In genomic region chr1:156385534-156386031, GRCh38 we compare ENCODE assay signal across 8 cellular contexts. TPM values are rescaled to one million over a fixed set of nuclear protein-coding genes. Genes with fewer than 3 reads are reported as not detected.
DNase-seq lines count a peak whose midpoint lies in the region; ATAC-seq and TF ChIP-seq lines count a peak whose summit lies in the region.

No MANE protein-coding gene starts in this region.

- DNase-seq in AML-193 (lab: John Stamatoyannopoulos, UW) (peak; percentile 55 to 64), NCI-H82 (lab: John Stamatoyannopoulos, UW) (peak; percentile 93), dermis blood vessel endothelial cell (peak; percentile 75), medulla oblongata (ENCODE audit: extremely low spot score) (peak; percentile 93)
- peak; percentile 69 for DNase-seq in activated CD4-positive, alpha-beta T cell treated with anti-CD3 and anti-CD28 coated beads, Interleukin-2, amount 50 U/mL, for 4 hours
- peak; percentile 42 to 44 for DNase-seq in stimulated activated CD8-positive, alpha-beta memory T cell treated with anti-CD3 and anti-CD28 coated beads, Interleukin-15, amount 100 ng/mL, for 48 hours (ENCODE audit: low read depth in 2 of 2)

- no peak overlapping the region for H3K27ac ChIP-seq in HEK293 (ENCODE audit: extremely low read depth, low read depth, low read length)

- H3K4me3 ChIP-seq in HEK293 (ENCODE audit: low read depth, low read length), result no peak overlapping the region

- no peaks in the 10 kb centered on the region for H3K9me3 ChIP-seq in HEK293 (ENCODE audit: control insufficient read depth, insufficient read depth, low read depth, low read length)

- H3K4me1 ChIP-seq in HEK293 (ENCODE audit: control insufficient read depth, insufficient read depth, low read length), result no peaks in the 10 kb centered on the region

- CTCF ChIA-PET in HEK293 (lab: Yijun Ruan, JAX), result interaction anchor here (0.6 to 17.5 kb wide), 69 partner anchors 8 to 728 kb away, joined by 3 to 439 read pairs (median 5); partner anchors contain the start of genes MEF2D and TTC24

- H3K36me3 ChIP-seq in HEK293 (ENCODE audit: control insufficient read depth in 2 of 2, insufficient read depth in 1 of 2, low read length in 2 of 2), result no peaks in the 10 kb centered on the region

- ATAC-seq in HG02678 (IDR thresholded peaks at IDR 0.05; ENCODE audit: unreplicated experiment), result no peak

- POLR2A ChIA-PET in HEK293 (lab: Yijun Ruan, JAX), result interaction anchor here (0.7 to 2.4 kb wide), 3 partner anchors 49 to 72 kb away, joined by 4 to 13 read pairs (median 7); no protein-coding TSS in a partner anchor

- TF ChIP-seq CTCF in HEK293 (tag by site-specific recombination; IDR thresholded peaks at IDR 0.05), result peak; percentile 86

TF ChIP-seq in HEK293, 187 proteins besides CTCF, POLR2A, EP300 and RAD21 (continues in another document):
- peak; percentile 98 for TF ChIP-seq ZNF423 (tag by site-specific recombination; IDR thresholded peaks at IDR 0.05)
- no peak for TF ChIP-seq ZNF837 (tag by site-specific recombination; IDR thresholded peaks at IDR 0.05)
- no peak for TF ChIP-seq ZNF391 (tag by site-specific recombination; IDR thresholded peaks at IDR 0.05; ENCODE audit: borderline replicate concordance, low read depth)
- peak; percentile 94 for TF ChIP-seq GLIS2 (tag by site-specific recombination; IDR thresholded peaks at IDR 0.05)
- no peak for TF ChIP-seq ZNF571 (tag by site-specific recombination; IDR thresholded peaks at IDR 0.05)
- no peak for TF ChIP-seq GLI2 (tag by site-specific recombination; IDR thresholded peaks at IDR 0.05; ENCODE audit: borderline replicate concordance, low read depth)
- TF ChIP-seq, protein P1, sequence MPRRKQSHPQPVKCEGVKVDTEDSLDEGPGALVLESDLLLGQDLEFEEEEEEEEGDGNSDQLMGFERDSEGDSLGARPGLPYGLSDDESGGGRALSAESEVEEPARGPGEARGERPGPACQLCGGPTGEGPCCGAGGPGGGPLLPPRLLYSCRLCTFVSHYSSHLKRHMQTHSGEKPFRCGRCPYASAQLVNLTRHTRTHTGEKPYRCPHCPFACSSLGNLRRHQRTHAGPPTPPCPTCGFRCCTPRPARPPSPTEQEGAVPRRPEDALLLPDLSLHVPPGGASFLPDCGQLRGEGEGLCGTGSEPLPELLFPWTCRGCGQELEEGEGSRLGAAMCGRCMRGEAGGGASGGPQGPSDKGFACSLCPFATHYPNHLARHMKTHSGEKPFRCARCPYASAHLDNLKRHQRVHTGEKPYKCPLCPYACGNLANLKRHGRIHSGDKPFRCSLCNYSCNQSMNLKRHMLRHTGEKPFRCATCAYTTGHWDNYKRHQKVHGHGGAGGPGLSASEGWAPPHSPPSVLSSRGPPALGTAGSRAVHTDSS (tag by site-specific recombination; IDR thresholded peaks at IDR 0.05), result peak; percentile 61
- peak; percentile 61 for TF ChIP-seq ZNF366 (tag by site-specific recombination; conservative IDR thresholded peaks at IDR 0.05)
- TF ChIP-seq ZNF24 (tag by site-specific recombination; IDR thresholded peaks at IDR 0.05), result 0 out of 2 replicates have a peak, but pooled peaks have one; percentile 27
- no peak for TF ChIP-seq ZNF266 (tag by site-specific recombination; IDR thresholded peaks at IDR 0.05; ENCODE audit: low read depth)
- TF ChIP-seq, protein P2, sequence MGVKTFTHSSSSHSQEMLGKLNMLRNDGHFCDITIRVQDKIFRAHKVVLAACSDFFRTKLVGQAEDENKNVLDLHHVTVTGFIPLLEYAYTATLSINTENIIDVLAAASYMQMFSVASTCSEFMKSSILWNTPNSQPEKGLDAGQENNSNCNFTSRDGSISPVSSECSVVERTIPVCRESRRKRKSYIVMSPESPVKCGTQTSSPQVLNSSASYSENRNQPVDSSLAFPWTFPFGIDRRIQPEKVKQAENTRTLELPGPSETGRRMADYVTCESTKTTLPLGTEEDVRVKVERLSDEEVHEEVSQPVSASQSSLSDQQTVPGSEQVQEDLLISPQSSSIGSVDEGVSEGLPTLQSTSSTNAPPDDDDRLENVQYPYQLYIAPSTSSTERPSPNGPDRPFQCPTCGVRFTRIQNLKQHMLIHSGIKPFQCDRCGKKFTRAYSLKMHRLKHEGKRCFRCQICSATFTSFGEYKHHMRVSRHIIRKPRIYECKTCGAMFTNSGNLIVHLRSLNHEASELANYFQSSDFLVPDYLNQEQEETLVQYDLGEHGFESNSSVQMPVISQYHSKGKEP (tag by site-specific recombination; IDR thresholded peaks at IDR 0.05), result no peak
- TF ChIP-seq ZNF555 (tag by site-specific recombination; conservative IDR thresholded peaks at IDR 0.05), result no peak
- TF ChIP-seq, protein P3, sequence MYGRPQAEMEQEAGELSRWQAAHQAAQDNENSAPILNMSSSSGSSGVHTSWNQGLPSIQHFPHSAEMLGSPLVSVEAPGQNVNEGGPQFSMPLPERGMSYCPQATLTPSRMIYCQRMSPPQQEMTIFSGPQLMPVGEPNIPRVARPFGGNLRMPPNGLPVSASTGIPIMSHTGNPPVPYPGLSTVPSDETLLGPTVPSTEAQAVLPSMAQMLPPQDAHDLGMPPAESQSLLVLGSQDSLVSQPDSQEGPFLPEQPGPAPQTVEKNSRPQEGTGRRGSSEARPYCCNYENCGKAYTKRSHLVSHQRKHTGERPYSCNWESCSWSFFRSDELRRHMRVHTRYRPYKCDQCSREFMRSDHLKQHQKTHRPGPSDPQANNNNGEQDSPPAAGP (tag by site-specific recombination; IDR thresholded peaks at IDR 0.05), result no peak
- TF ChIP-seq, protein P4, sequence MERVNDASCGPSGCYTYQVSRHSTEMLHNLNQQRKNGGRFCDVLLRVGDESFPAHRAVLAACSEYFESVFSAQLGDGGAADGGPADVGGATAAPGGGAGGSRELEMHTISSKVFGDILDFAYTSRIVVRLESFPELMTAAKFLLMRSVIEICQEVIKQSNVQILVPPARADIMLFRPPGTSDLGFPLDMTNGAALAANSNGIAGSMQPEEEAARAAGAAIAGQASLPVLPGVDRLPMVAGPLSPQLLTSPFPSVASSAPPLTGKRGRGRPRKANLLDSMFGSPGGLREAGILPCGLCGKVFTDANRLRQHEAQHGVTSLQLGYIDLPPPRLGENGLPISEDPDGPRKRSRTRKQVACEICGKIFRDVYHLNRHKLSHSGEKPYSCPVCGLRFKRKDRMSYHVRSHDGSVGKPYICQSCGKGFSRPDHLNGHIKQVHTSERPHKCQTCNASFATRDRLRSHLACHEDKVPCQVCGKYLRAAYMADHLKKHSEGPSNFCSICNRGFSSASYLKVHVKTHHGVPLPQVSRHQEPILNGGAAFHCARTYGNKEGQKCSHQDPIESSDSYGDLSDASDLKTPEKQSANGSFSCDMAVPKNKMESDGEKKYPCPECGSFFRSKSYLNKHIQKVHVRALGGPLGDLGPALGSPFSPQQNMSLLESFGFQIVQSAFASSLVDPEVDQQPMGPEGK (tag by site-specific recombination; IDR thresholded peaks at IDR 0.05), result peak; percentile 76
- no peak for TF ChIP-seq PRDM4 (tag by site-specific recombination; IDR thresholded peaks at IDR 0.05)
- TF ChIP-seq OVOL3 (tag by site-specific recombination; IDR thresholded peaks at IDR 0.05), result no peak
- TF ChIP-seq ZBTB7A (tag by site-specific recombination; IDR thresholded peaks at IDR 0.05; ENCODE audit: low read depth), result peak; percentile 35; the same call in 1 of the 2 replicates
- TF ChIP-seq ZNF239 (tag by site-specific recombination; IDR thresholded peaks at IDR 0.05), result no peak
- no peak for TF ChIP-seq ZNF785 (tag by site-specific recombination; IDR thresholded peaks at IDR 0.05)
- peak; percentile 37 for TF ChIP-seq ZIC2 (tag by site-specific recombination; IDR thresholded peaks at IDR 0.05)
- TF ChIP-seq ZSCAN30 (tag by site-specific recombination; IDR thresholded peaks at IDR 0.05), result peak; percentile 40; the same call in 1 of the 2 replicates
- 0 out of 2 replicates have a peak, but pooled peaks have one; percentile 45 for TF ChIP-seq ZNF561 (tag by site-specific recombination; IDR thresholded peaks at IDR 0.05; ENCODE audit: borderline replicate concordance)
- TF ChIP-seq ZNF660 (tag by site-specific recombination; IDR thresholded peaks at IDR 0.05), result peak; percentile 55; the same call in 1 of the 2 replicates

RNA-seq across cellular contexts. Expression of gene RHBG, which starts 16.6 kb away (rescaled TPM):
- total RNA-seq in dermis blood vessel endothelial cell, result not detected in 2 replicates

RNA-seq across cellular contexts. Expression of gene TSACC, which starts 47.3 kb away (rescaled TPM):
- total RNA-seq in dermis blood vessel endothelial cell, result not detected in 2 replicates

RNA-seq across cellular contexts. Expression of gene CCT3, which starts 47.5 kb away (rescaled TPM):
- 552 and 641 TPM in 2 replicates for total RNA-seq in dermis blood vessel endothelial cell

Comparison
In these comparisons a context has a peak if more than half of its experiments do, and no peak if none do; other contexts are left out.
1. DNase-seq: peak in every context shown above with its lines; median percentile 93 in NCI-H82; 93 in medulla oblongata; 75 in dermis blood vessel endothelial cell; 69 in activated CD4-positive, alpha-beta T cell treated with anti-CD3 and anti-CD28 coated beads, Interleukin-2, amount 50 U/mL, for 4 hours; 60 in AML-193; 43 in stimulated activated CD8-positive, alpha-beta memory T cell treated with anti-CD3 and anti-CD28 coated beads, Interleukin-15, amount 100 ng/mL, for 48 hours.